8 cellular contexts compared by ENCODE assay signal in genomic region chr5:157918811-157919742, GRCh38.
DNase-seq lines count a peak whose midpoint lies in the region; ATAC-seq, FAIRE-seq and TF ChIP-seq lines count a peak whose summit lies in the region.

No MANE protein-coding gene starts in this region.

- H3K9ac ChIP-seq in adipocyte (ENCODE audit: low read length): no peak overlapping the region

- H3K9me3 ChIP-seq in adipocyte (ENCODE audit: control insufficient read depth, low read length) (no peaks in the 10 kb centered on the region), pancreas (no peaks in the 10 kb centered on the region)

- H3K27me3 ChIP-seq in adipocyte (replicated peaks; ENCODE audit: control insufficient read depth, insufficient read depth, low read length) (no peaks in the 10 kb centered on the region), pancreas (no peaks in the 10 kb centered on the region)

- H3K4me1 ChIP-seq in adipocyte (ENCODE audit: control insufficient read depth, insufficient read depth, low read length) (peaks cover 49% of the 10 kb centered on the region), pancreas (peaks cover 9 to 19% (median 19%) of the 10 kb centered on the region in 3 donors)

- H3K9me3 Mint-ChIP-seq in endothelial cell (ENCODE audit: unreplicated experiment): no peaks in the 10 kb centered on the region

- FAIRE-seq in pancreas (lab: Jason Lieb, UNC): no peak

- DNase-seq in GM12864 (ENCODE audit: low read depth) (no peak), NCI-H460 (ENCODE audit: extremely low read depth, low read depth) (peak; percentile 66), adipocyte (ENCODE audit: low read depth) (peak; percentile 47), pancreas (no peak), NCI-H187 (lab: John Stamatoyannopoulos, UW) (no peak), DMS153 treated with DMSO at 0.1 percent for 48 hours (lab: John Stamatoyannopoulos, UW; ENCODE audit: unreplicated experiment) (no peak), endothelial cell (ENCODE audit: low spot score) (no peak)

- H3K36me3 Mint-ChIP-seq in endothelial cell (ENCODE audit: low read depth, unreplicated experiment): no peaks in the 10 kb centered on the region

- TF ChIP-seq CTCF in GM12864 (IDR thresholded peaks at IDR 0.05; ENCODE audit: low read depth, low read length, missing control alignments) (peak; percentile 4), pancreas (IDR thresholded peaks at IDR 0.05) (no peak), endothelial cell (IDR thresholded peaks at IDR 0.05; ENCODE audit: unreplicated experiment) (no peak)

- H3K36me3 ChIP-seq in adipocyte (ENCODE audit: control insufficient read depth, insufficient read depth, low read length, severe bottlenecking) (no peaks in the 10 kb centered on the region), pancreas (no peaks in the 10 kb centered on the region)

- 48 to 52% methylated on average over 19 of the region's 19 CpGs for WGBS in pancreas, 2 donors

- peak overlapping the region in 3 of 4 donors; percentile 4 to 47 (median 34) for H3K27ac ChIP-seq in pancreas

- intact Hi-C loops in pancreas (cut with DNase I): no loop called here

- ATAC-seq in pancreas (no peak), GM18517 (IDR thresholded peaks at IDR 0.05; ENCODE audit: unreplicated experiment) (no peak)

- H3K27me3 Mint-ChIP-seq in endothelial cell (ENCODE audit: unreplicated experiment): peaks cover 1% of the 10 kb centered on the region

- H3K4me3 Mint-ChIP-seq in endothelial cell (ENCODE audit: unreplicated experiment): no peak overlapping the region

- no peak overlapping the region for H3K27ac Mint-ChIP-seq in endothelial cell (ENCODE audit: unreplicated experiment)

- H3K4me3 ChIP-seq in GM12864 (ENCODE audit: low read depth, low read length) (no peak overlapping the region), adipocyte (ENCODE audit: low read length) (no peak overlapping the region), pancreas (no peak overlapping the region)

- peaks cover 18% of the 10 kb centered on the region for H3K4me1 Mint-ChIP-seq in endothelial cell (ENCODE audit: unreplicated experiment)

Comparison
In these comparisons a context has a peak if more than half of its experiments do, and no peak if none do; other contexts are left out.
1. DNase-seq: peak in NCI-H460 (single experiment) and adipocyte (single experiment); none in GM12864 (single experiment), pancreas (0 of 6), NCI-H187 (0 of 2), DMS153 treated with DMSO at 0.1 percent for 48 hours (single experiment) and endothelial cell (single experiment).